In genomic region chr11:94171693-94172440, GRCh38 we compare ENCODE assay signal across 8 cellular contexts. TPM values are rescaled to one million over a fixed set of nuclear protein-coding genes. Genes with fewer than 3 reads are reported as not detected.
A peak's percentile ranks its signal among the peaks of the same experiment; 100 is the strongest.
DNase-seq lines count a peak whose midpoint lies in the region; FAIRE-seq and TF ChIP-seq lines count a peak whose summit lies in the region.

No MANE protein-coding gene starts in this region.

- FAIRE-seq in GM19239 (lab: Jason Lieb, UNC) = peak; percentile 63

- H3K27ac ChIP-seq in smooth muscle cell (ENCODE audit: low read depth) = no peak overlapping the region

- no peaks in the 10 kb centered on the region for H3F3A ChIP-seq in smooth muscle cell (ENCODE audit: low read depth)

- no peaks in the 10 kb centered on the region for H3K36me3 ChIP-seq in smooth muscle cell (ENCODE audit: low read depth)

- no peaks in the 10 kb centered on the region for H3K9me3 ChIP-seq in smooth muscle cell (replicated peaks; ENCODE audit: low read depth)

- H3K4me1 ChIP-seq in smooth muscle cell (ENCODE audit: low read depth) = peaks cover 6% of the 10 kb centered on the region

- no peaks in the 10 kb centered on the region for H3K27me3 ChIP-seq in smooth muscle cell (ENCODE audit: low read depth)

- no peak overlapping the region for H2AFZ ChIP-seq in smooth muscle cell (ENCODE audit: low read depth)

- peak; percentile 82 for TF ChIP-seq CTCF in LNCAP (IDR thresholded peaks at IDR 0.05)
- peak; percentile 68 for TF ChIP-seq CTCF in smooth muscle cell (IDR thresholded peaks at IDR 0.05; ENCODE audit: borderline replicate concordance, insufficient read depth, poor library complexity, severe bottlenecking)

- 56% methylated on average over 8 of the region's 8 CpGs for WGBS in smooth muscle cell (ENCODE audit: low lambda C conversion rate)

- H3K9ac ChIP-seq in smooth muscle cell (ENCODE audit: low read depth) = no peak overlapping the region

- no peak overlapping the region for H3K4me2 ChIP-seq in smooth muscle cell

- H3K4me3 ChIP-seq in smooth muscle cell = no peak overlapping the region

- peaks cover 97% of the 10 kb centered on the region for H4K20me1 ChIP-seq in smooth muscle cell (ENCODE audit: low read depth)

- peaks cover 85% of the 10 kb centered on the region for H3K79me2 ChIP-seq in smooth muscle cell (ENCODE audit: low read depth)

- peak; percentile 44 for DNase-seq in COLO829 (ENCODE audit: low spot score)
- peak; percentile 14 for DNase-seq in GM19239 (ENCODE audit: insufficient read length, low spot score)
- peak; percentile 22 for DNase-seq in activated CD4-positive, alpha-beta T cell treated with anti-CD3 and anti-CD28 coated beads, Interleukin-2, amount 50 U/mL, for 1 hour
- DNase-seq in fibroblast of the conjunctiva (ENCODE audit: low read depth) = peak; percentile 14
- DNase-seq in smooth muscle cell (lab: John Stamatoyannopoulos, UW; ENCODE audit: unreplicated experiment) = no peak
- DNase-seq in NCI-H2029 (lab: John Stamatoyannopoulos, UW) = no peak
- no peak for DNase-seq in NCI-H187 treated with DMSO at 0.1 percent for 48 hours (lab: John Stamatoyannopoulos, UW)

RNA-seq across cellular contexts. Expression of gene PANX1, which starts 43.2 kb away (rescaled TPM):
- 81.2 and 91.6 TPM in 2 replicates for total RNA-seq in smooth muscle cell
- 30.5 and 32.2 TPM in 2 replicates for polyA plus RNA-seq in smooth muscle cell

Comparison
In these comparisons a context has a peak if more than half of its experiments do, and no peak if none do; other contexts are left out.
1. DNase-seq: peak in COLO829 (single experiment), GM19239 (single experiment), activated CD4-positive, alpha-beta T cell treated with anti-CD3 and anti-CD28 coated beads, Interleukin-2, amount 50 U/mL, for 1 hour (single experiment) and fibroblast of the conjunctiva (single experiment); none in smooth muscle cell (single experiment), NCI-H2029 (single experiment) and NCI-H187 treated with DMSO at 0.1 percent for 48 hours (single experiment).